ENCODE assay signal across 11 cellular contexts in the genomic region with DNA sequence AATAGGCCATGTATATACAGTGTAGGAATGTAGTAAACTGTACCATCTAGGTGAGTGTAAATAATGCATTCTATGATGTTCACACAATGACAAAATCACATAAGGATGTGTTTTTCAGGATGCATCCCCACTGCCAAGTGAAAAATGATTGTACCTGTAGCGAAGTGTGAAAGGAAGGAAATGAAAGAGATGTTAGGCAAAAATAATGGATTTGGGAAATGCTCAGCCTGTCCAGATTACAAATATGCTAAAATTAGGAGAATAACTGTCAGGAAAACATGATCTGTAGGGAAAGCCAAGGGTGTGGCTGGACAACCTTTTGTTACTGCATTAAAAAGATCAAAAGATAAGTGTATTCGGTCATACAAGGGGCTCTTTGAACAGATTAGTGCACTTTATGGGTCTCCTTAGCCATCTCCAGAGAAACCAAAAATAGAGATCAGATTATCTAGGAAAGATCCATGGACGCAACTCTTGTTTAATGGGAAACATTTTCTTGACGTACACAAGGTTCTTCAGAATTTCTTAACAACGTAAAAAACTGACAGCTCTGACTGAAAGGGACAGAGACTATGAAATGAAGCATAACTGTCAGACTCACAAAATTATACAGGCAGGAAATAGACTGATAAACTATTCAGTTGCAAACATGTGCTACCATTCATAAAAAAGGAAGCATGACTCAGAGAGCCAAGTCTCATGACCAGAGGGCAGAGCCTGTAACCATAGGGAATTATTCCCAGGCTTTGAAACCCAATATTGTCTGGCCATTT.
DNase-seq lines count a peak whose midpoint lies in the region; ATAC-seq and TF ChIP-seq lines count a peak whose summit lies in the region.
"Had no signal": no experiment of that assay in that cellular context is flagged by ENCODE, and none has a peak within 500 bp of the region (broad histone marks: within the 10 kb centered on the region; RNA-seq: fewer than 3 reads in every experiment).

No MANE protein-coding gene starts in this region.

- peaks cover 5% of the 10 kb centered on the region; the same call in 1 of the 2 replicates for H3K4me1 ChIP-seq in PC-3 (ENCODE audit: insufficient read depth, low read length)

- POLR2A ChIA-PET in PC-3 (lab: Charles Lee; ENCODE audit: unreplicated experiment), result no interaction called here

- H3K27ac Mint-ChIP-seq in Calu3 (ENCODE audit: unreplicated experiment), result no peak overlapping the region

- no peaks in the 10 kb centered on the region for H3F3A ChIP-seq in PC-3 (ENCODE audit: low read length, unreplicated experiment)

- peak; percentile 70 for DNase-seq in H4 (ENCODE audit: low spot score)
- DNase-seq in PC-3, result peak; percentile 52
- DNase-seq in fibroblast of gingiva (ENCODE audit: low read depth), result peak; percentile 86
- DNase-seq in renal cortical epithelial cell (ENCODE audit: low read depth), result peak; percentile 65
- no peak for DNase-seq in Calu3
- no peak for DNase-seq in DMS79 (lab: John Stamatoyannopoulos, UW)
- no peak for DNase-seq in activated gamma-delta T cell (lab: John Stamatoyannopoulos, UW)
- DNase-seq: NCI-H2029, T-helper 9 cell had no signal

- no peak overlapping the region for H3K4me3 Mint-ChIP-seq in Calu3 (ENCODE audit: low read depth, unreplicated experiment)
- H3K4me3 Mint-ChIP-seq: brain had no signal

- H3K36me3 Mint-ChIP-seq in Calu3 (ENCODE audit: insufficient read depth, unreplicated experiment), result no peaks in the 10 kb centered on the region
- H3K36me3 Mint-ChIP-seq: brain had no signal

- intact Hi-C loops in PC-3 (cut with micrococcal nuclease) (no loop called here), Calu3 (cut with micrococcal nuclease; ENCODE audit: unreplicated experiment) (no loop called here)

- H3K4me2 ChIP-seq in PC-3 (ENCODE audit: low read length), result no peak overlapping the region

- no peak overlapping the region for H3K9ac ChIP-seq in PC-3 (ENCODE audit: low read length)

- no peaks in the 10 kb centered on the region for H3K36me3 ChIP-seq in PC-3 (ENCODE audit: low read depth, low read length)

- H3K79me2 ChIP-seq in PC-3 (ENCODE audit: low read length), result no peaks in the 10 kb centered on the region

- no peaks in the 10 kb centered on the region for H3K27me3 ChIP-seq in PC-3 (ENCODE audit: low read length)

- BruUV-seq in PC-3 (replicated peaks; lab: Mats Ljungman, UMichigan) (no TSS peak), Calu3 (replicated peaks; lab: Mats Ljungman, UMichigan) (no TSS peak)

- TF ChIP-seq CTCF in PC-3 (conservative IDR thresholded peaks at IDR 0.05; ENCODE audit: low read depth, low read length) (no peak), Calu3 (IDR thresholded peaks at IDR 0.05; ENCODE audit: unreplicated experiment) (no peak)

- H3K4me3 ChIP-seq in PC-3 (ENCODE audit: low read length), result no peak overlapping the region

- H3K27ac ChIP-seq in PC-3 (ENCODE audit: low read length), result no peak overlapping the region

- H3K9me3 ChIP-seq in PC-3 (ENCODE audit: low read length), result no peaks in the 10 kb centered on the region

- H2AFZ ChIP-seq in PC-3 (ENCODE audit: low read length), result no peak overlapping the region

- peaks cover 13% of the 10 kb centered on the region for H3K4me1 Mint-ChIP-seq in Calu3 (ENCODE audit: low read depth, unreplicated experiment)

- H3K9me2 ChIP-seq in PC-3 (replicated peaks; ENCODE audit: low read length), result no peaks in the 10 kb centered on the region

- ATAC-seq in PC-3, result no peak
- ATAC-seq in GM19351 (IDR thresholded peaks at IDR 0.05; ENCODE audit: unreplicated experiment), result no peak

- H4K20me1 ChIP-seq in PC-3 (ENCODE audit: low read length), result no peaks in the 10 kb centered on the region

- no peaks in the 10 kb centered on the region for H3K27me3 Mint-ChIP-seq in Calu3 (ENCODE audit: unreplicated experiment)
- H3K27me3 Mint-ChIP-seq: brain had no signal

- no peaks in the 10 kb centered on the region for H3K9me3 Mint-ChIP-seq in Calu3 (ENCODE audit: low read depth, unreplicated experiment)

- CTCF ChIA-PET in PC-3 (lab: Charles Lee), result no interaction called here
- CTCF ChIA-PET in Calu3 (lab: Charles Lee), result no interaction called here

Comparison
In these comparisons a context has a peak if more than half of its experiments do, and no peak if none do; other contexts are left out.
1. DNase-seq: peak in H4 (single experiment), PC-3 (single experiment), fibroblast of gingiva (single experiment) and renal cortical epithelial cell (single experiment); none in Calu3 (single experiment), DMS79 (single experiment) and activated gamma-delta T cell (single experiment).